ENCODE assay signal across 2 cellular contexts in genomic region chr5:84385705-84386104, GRCh38.
TF ChIP-seq lines count a peak whose summit lies in the region.

No MANE protein-coding gene starts in this region.

TF ChIP-seq in SK-N-SH, 30 proteins besides CTCF, POLR2A, EP300 and RAD21 (continued from another document):
- no peak for TF ChIP-seq MXI1 (IDR thresholded peaks at IDR 0.05; ENCODE audit: low read depth, low read length)
- no peak for TF ChIP-seq TCF12 (IDR thresholded peaks at IDR 0.05)
- TF ChIP-seq MAX (IDR thresholded peaks at IDR 0.05; ENCODE audit: low read depth): no peak
- no peak for TF ChIP-seq NRF1 (IDR thresholded peaks at IDR 0.05; ENCODE audit: low read depth, low read length)
- no peak for TF ChIP-seq SMC3 (IDR thresholded peaks at IDR 0.05; ENCODE audit: low read depth, low read length)
- no peak for TF ChIP-seq RCOR1 (IDR thresholded peaks at IDR 0.05; ENCODE audit: low read length)
- no peak for TF ChIP-seq USF1 (IDR thresholded peaks at IDR 0.05; ENCODE audit: borderline replicate concordance, low read depth)
- TF ChIP-seq ELF1 (IDR thresholded peaks at IDR 0.05): no peak
- no peak for TF ChIP-seq REST (IDR thresholded peaks at IDR 0.05; ENCODE audit: low read depth, low read length)

TF ChIP-seq in SK-N-SH treated with all-trans-retinoic acid at 6 μM for 48 hours, 23 proteins besides CTCF, POLR2A, EP300 and RAD21 (continued from another document):
- no peak for TF ChIP-seq CSRNP3 (CRISPR knock-in tag; IDR thresholded peaks at IDR 0.05)
- TF ChIP-seq CSDC2 (CRISPR knock-in tag; IDR thresholded peaks at IDR 0.05): no peak
- no peak for TF ChIP-seq TSHZ2 (CRISPR knock-in tag; IDR thresholded peaks at IDR 0.05)
- no peak for TF ChIP-seq ARNTL (CRISPR knock-in tag; IDR thresholded peaks at IDR 0.05; ENCODE audit: borderline replicate concordance, low read depth)
- TF ChIP-seq ZNF565 (CRISPR knock-in tag; conservative IDR thresholded peaks at IDR 0.05; ENCODE audit: low read depth): no peak
